26 cellular contexts compared by ENCODE assay signal in genomic region chr14:35988972-35989690, GRCh38.
DNase-seq lines count a peak whose midpoint lies in the region; ATAC-seq, FAIRE-seq and TF ChIP-seq lines count a peak whose summit lies in the region.
"Had no signal": no experiment of that assay in that cellular context is flagged by ENCODE, and none has a peak within 500 bp of the region (broad histone marks: within the 10 kb centered on the region; RNA-seq: fewer than 3 reads in every experiment).

No MANE protein-coding gene starts in this region.

- DNase-seq in A549 (ENCODE audit: low read depth in 1 of 2, low spot score in 1 of 2) (no peak), M059J (ENCODE audit: low read depth) (peak; percentile 5), dorsolateral prefrontal cortex (peak in 2 of 10 donors; percentile 38 to 60), nucleus accumbens (lab: John Stamatoyannopoulos, UW) (peak in 29 of 56 donors; percentile 14 to 71 (median 39)), immature natural killer cell (no peak), osteocyte (ENCODE audit: extremely low spot score, unreplicated experiment) (no peak)
- DNase-seq in effector CD8-positive, alpha-beta T cell (lab: John Stamatoyannopoulos, UW) = no peak
- DNase-seq: activated CD4-positive, alpha-beta T cell treated with anti-CD3 and anti-CD28 coated beads for 36 hours; activated CD8-positive, alpha-beta memory T cell treated with anti-CD3 and anti-CD28 coated beads for 24 hours; activated gamma-delta T cell; activated naive CD8-positive, alpha-beta T cell treated with anti-CD3 and anti-CD28 coated beads, Interleukin-2, amount 10 ng/mL, durations not matched to agents 7 days and 5 days; COR-L47; DMS79; H7; kidney glomerular epithelial cell; MM.1S; NCI-H1436; NCI-H2107; NCI-H446 treated with DMSO at 0.1 percent for 48 hours; stimulated activated naive CD4-positive, alpha-beta T cell treated with Interleukin-2 at 50 U/mL for 16 hours had no signal

- no peak overlapping the region for H3K4me3 Mint-ChIP-seq in immature natural killer cell
- no peak overlapping the region for H3K4me3 Mint-ChIP-seq in osteocyte (ENCODE audit: unreplicated experiment)
- H3K4me3 Mint-ChIP-seq: activated CD4-positive, alpha-beta T cell treated with anti-CD3 and anti-CD28 coated beads for 36 hours; activated naive CD8-positive, alpha-beta T cell treated with anti-CD3 and anti-CD28 coated beads, Interleukin-2, amount 10 ng/mL, durations not matched to agents 7 days and 5 days; neural progenitor cell had no signal

- H3K27me3 Mint-ChIP-seq in immature natural killer cell (ENCODE audit: low read depth in 3 of 3) (peaks cover 0 to 7% (median 0%) of the 10 kb centered on the region in 3 donors), osteocyte (ENCODE audit: unreplicated experiment) (peaks cover 5% of the 10 kb centered on the region)
- H3K27me3 Mint-ChIP-seq: activated CD4-positive, alpha-beta T cell treated with anti-CD3 and anti-CD28 coated beads for 36 hours; activated naive CD8-positive, alpha-beta T cell treated with anti-CD3 and anti-CD28 coated beads, Interleukin-2, amount 10 ng/mL, durations not matched to agents 7 days and 5 days had no signal

- peak overlapping the region; percentile 11; the same call in 1 of the 3 replicates for H3K4me2 ChIP-seq in A549
- H3K4me2 ChIP-seq: neural progenitor cell had no signal

- intact Hi-C loops in dorsolateral prefrontal cortex (cut with DNase I) = loop anchor here (5.0 kb wide), 2 partner anchors 33 to 92 kb away; no protein-coding TSS in a partner anchor

- WGBS in A549 (ENCODE audit: missing lambda C conversion rate) = 57% methylated on average over 12 of the region's 12 CpGs

- FAIRE-seq in A549 (lab: Jason Lieb, UNC) = no peak
- FAIRE-seq: endothelial cell of umbilical vein, GM19239 had no signal

- TF ChIP-seq EP300 in A549 (IDR thresholded peaks at IDR 0.05) = no peak

- CTCF ChIA-PET in A549 (lab: Yijun Ruan, JAX) = interaction anchor here (1.0 to 1.8 kb wide), 3 partner anchors 12 to 81 kb away, joined by 3 to 5 read pairs (median 4); no protein-coding TSS in a partner anchor

- TF ChIP-seq POLR2A in A549 (IDR thresholded peaks at IDR 0.05; ENCODE audit: low read length) = no peak

- H3K4me3 ChIP-seq in A549 (no peak overlapping the region), dorsolateral prefrontal cortex (peak overlapping the region in 2 of 59 donors; percentile 5 to 22)
- H3K4me3 ChIP-seq: lung, neural progenitor cell, prostate gland had no signal

- H3K27ac Mint-ChIP-seq in immature natural killer cell = no peak overlapping the region
- no peak overlapping the region for H3K27ac Mint-ChIP-seq in osteocyte (ENCODE audit: unreplicated experiment)
- H3K27ac Mint-ChIP-seq: activated CD4-positive, alpha-beta T cell treated with anti-CD3 and anti-CD28 coated beads for 36 hours; activated naive CD8-positive, alpha-beta T cell treated with anti-CD3 and anti-CD28 coated beads, Interleukin-2, amount 10 ng/mL, durations not matched to agents 7 days and 5 days; neural progenitor cell had no signal

- H3K36me3 Mint-ChIP-seq in immature natural killer cell (no peaks in the 10 kb centered on the region), osteocyte (ENCODE audit: unreplicated experiment) (no peaks in the 10 kb centered on the region)
- H3K36me3 Mint-ChIP-seq: activated naive CD8-positive, alpha-beta T cell treated with anti-CD3 and anti-CD28 coated beads, Interleukin-2, amount 10 ng/mL, durations not matched to agents 7 days and 5 days; neural progenitor cell had no signal

- H3K27me3 ChIP-seq in dorsolateral prefrontal cortex = no peaks in the 10 kb centered on the region
- H3K27me3 ChIP-seq: neural progenitor cell had no signal

- POLR2A ChIA-PET in A549 (lab: Yijun Ruan, JAX) = no interaction called here

- TF ChIP-seq CTCF in A549 (IDR thresholded peaks at IDR 0.05) (no peak), dorsolateral prefrontal cortex (IDR thresholded peaks at IDR 0.05 in 54 of 56, conservative IDR thresholded peaks at IDR 0.05 in 2 of 56; ENCODE audit: low read depth in 1 of 56, partially characterized antibody in 56 of 56) (peak in 1 of 56 donors; percentile 13), osteocyte (IDR thresholded peaks at IDR 0.05) (no peak)

- H3K4me1 Mint-ChIP-seq in immature natural killer cell (no peaks in the 10 kb centered on the region), osteocyte (ENCODE audit: unreplicated experiment) (no peaks in the 10 kb centered on the region)

- H3K4me1 ChIP-seq in A549 = 0 out of 3 replicates have a peak, but pooled peaks cover 4% of the 10 kb centered on the region
- H3K4me1 ChIP-seq: prostate gland had no signal

- H3K9me3 Mint-ChIP-seq in immature natural killer cell = peaks cover 0 to 2% (median 0%) of the 10 kb centered on the region in 6 donors
- H3K9me3 Mint-ChIP-seq in osteocyte (ENCODE audit: unreplicated experiment) = no peaks in the 10 kb centered on the region
- H3K9me3 Mint-ChIP-seq: activated naive CD8-positive, alpha-beta T cell treated with anti-CD3 and anti-CD28 coated beads, Interleukin-2, amount 10 ng/mL, durations not matched to agents 7 days and 5 days; neural progenitor cell had no signal

- H3K27ac ChIP-seq in A549 = no peak overlapping the region
- H3K27ac ChIP-seq in dorsolateral prefrontal cortex = peak overlapping the region; percentile 71 to 100 (median 98)
- H3K27ac ChIP-seq: neural progenitor cell, prostate gland had no signal

- ATAC-seq in A549 (peak in 1 of 2 experiments; percentile 28; a peak in 1 of 6 replicates), GM19455 (IDR thresholded peaks at IDR 0.05; ENCODE audit: unreplicated experiment) (no peak)
- ATAC-seq: activated CD4-positive, alpha-beta T cell treated with anti-CD3 and anti-CD28 coated beads for 36 hours had no signal

- TF ChIP-seq RAD21 in A549 (conservative IDR thresholded peaks at IDR 0.05 in 1 of 2, IDR thresholded peaks at IDR 0.05 in 1 of 2) = no peak

- no peaks in the 10 kb centered on the region for H3K9me3 ChIP-seq in A549
- H3K9me3 ChIP-seq: prostate gland had no signal

TF ChIP-seq in A549, 52 proteins besides CTCF, POLR2A, EP300 and RAD21:
- TF ChIP-seq CHD2 (IDR thresholded peaks at IDR 0.05; ENCODE audit: low read length, partially characterized antibody) = no peak
- no peak for TF ChIP-seq HOXB5 (CRISPR knock-in tag; IDR thresholded peaks at IDR 0.05)
- no peak for TF ChIP-seq HES2 (IDR thresholded peaks at IDR 0.05)
- no peak for TF ChIP-seq CHD4 (IDR thresholded peaks at IDR 0.05; ENCODE audit: borderline replicate concordance)

Comparison
In these comparisons a context has a peak if more than half of its experiments do, and no peak if none do; other contexts are left out.
1. DNase-seq: peak in M059J (single experiment) and nucleus accumbens (29 of 56); none in A549 (0 of 2), effector CD8-positive, alpha-beta T cell (single experiment), immature natural killer cell (0 of 3) and osteocyte (single experiment).
2. H3K27ac ChIP-seq: peak in dorsolateral prefrontal cortex (59 of 59); none in A549 (0 of 2).